14 cellular contexts compared by ENCODE assay signal in genomic region chr1:47944561-47944960, GRCh38. TPM values are rescaled to one million over a fixed set of nuclear protein-coding genes. Genes with fewer than 3 reads are reported as not detected.
A peak's percentile ranks its signal among the peaks of the same experiment; 100 is the strongest.
DNase-seq lines count a peak whose midpoint lies in the region; ATAC-seq and TF ChIP-seq lines count a peak whose summit lies in the region.
"Had no signal": no experiment of that assay in that cellular context is flagged by ENCODE, and none has a peak within 500 bp of the region (broad histone marks: within the 10 kb centered on the region; RNA-seq: fewer than 3 reads in every experiment).

No MANE protein-coding gene starts in this region.

- peak; percentile 10 for DNase-seq in AG08395 (ENCODE audit: low spot score)
- DNase-seq in MG63, result peak; percentile 49
- DNase-seq in fibroblast of the aortic adventitia (ENCODE audit: low read depth), result peak; percentile 19
- DNase-seq in progenitor cell of endocrine pancreas (ENCODE audit: low spot score, unreplicated experiment), result no peak
- DNase-seq in activated T-cell treated with anti-CD3 and anti-CD28 coated beads, Interleukin-2, amount 50 U/mL, for 48 hours, result no peak
- DNase-seq in activated CD4-positive, alpha-beta T cell treated with anti-CD3 and anti-CD28 coated beads for 1 hour, result no peak
- DNase-seq: AML-193, DMS79 treated with DMSO at 0.1 percent for 48 hours, NCI-H1417, NCI-H1930, NCI-H446, NCI-H526 treated with DMSO at 0.1 percent for 48 hours, SIG-M5 had no signal

- no peak overlapping the region for H3K4me3 Mint-ChIP-seq in progenitor cell of endocrine pancreas (ENCODE audit: low read depth)

- H3K4me3 ChIP-seq in MG63 (no peak overlapping the region), fibroblast of the aortic adventitia (ENCODE audit: low read depth, low read length) (no peak overlapping the region)

- ATAC-seq in HG02852 (IDR thresholded peaks at IDR 0.05; ENCODE audit: unreplicated experiment), result no peak

- H3K27me3 ChIP-seq in MG63, result no peaks in the 10 kb centered on the region

- no peaks in the 10 kb centered on the region for H3K9me3 Mint-ChIP-seq in progenitor cell of endocrine pancreas (ENCODE audit: low read depth)

- no peaks in the 10 kb centered on the region for H3K9me3 ChIP-seq in MG63

- TF ChIP-seq CTCF in fibroblast of the aortic adventitia (IDR thresholded peaks at IDR 0.05; ENCODE audit: insufficient read depth, low read length) (no peak), progenitor cell of endocrine pancreas (IDR thresholded peaks at IDR 0.05; ENCODE audit: unreplicated experiment) (no peak)

- H3K36me3 Mint-ChIP-seq in progenitor cell of endocrine pancreas (ENCODE audit: insufficient read depth), result no peaks in the 10 kb centered on the region

- peak overlapping the region; percentile 25 for H3K27ac Mint-ChIP-seq in progenitor cell of endocrine pancreas

- no peaks in the 10 kb centered on the region for H3K27me3 Mint-ChIP-seq in progenitor cell of endocrine pancreas

- peaks cover 60% of the 10 kb centered on the region for H3K4me1 Mint-ChIP-seq in progenitor cell of endocrine pancreas (ENCODE audit: low read depth)

- no peaks in the 10 kb centered on the region; the same call in 1 of the 2 replicates for H3K36me3 ChIP-seq in MG63

RNA-seq across cellular contexts. Expression of gene TRABD2B, which starts 52.6 kb away (rescaled TPM):
- total RNA-seq in MG63 (2014; rRNA removed; shearing (Covaris generic); ENCODE audit: low replicate concordance), result 0.72 and 1.7 TPM in 2 replicates
- total RNA-seq in fibroblast of the aortic adventitia (ENCODE audit: low replicate concordance), result under 0.01 and 0.16 TPM in 2 replicates
- total RNA-seq in progenitor cell of endocrine pancreas, result 11.8 and 14.5 TPM in 2 replicates

Comparison
In these comparisons a context has a peak if more than half of its experiments do, and no peak if none do; other contexts are left out.
1. DNase-seq: peak in AG08395 (single experiment), MG63 (single experiment) and fibroblast of the aortic adventitia (single experiment); none in progenitor cell of endocrine pancreas (single experiment), activated T-cell treated with anti-CD3 and anti-CD28 coated beads, Interleukin-2, amount 50 U/mL, for 48 hours (0 of 2) and activated CD4-positive, alpha-beta T cell treated with anti-CD3 and anti-CD28 coated beads for 1 hour (single experiment).